23 cellular contexts compared by ENCODE assay signal in the genomic region with DNA sequence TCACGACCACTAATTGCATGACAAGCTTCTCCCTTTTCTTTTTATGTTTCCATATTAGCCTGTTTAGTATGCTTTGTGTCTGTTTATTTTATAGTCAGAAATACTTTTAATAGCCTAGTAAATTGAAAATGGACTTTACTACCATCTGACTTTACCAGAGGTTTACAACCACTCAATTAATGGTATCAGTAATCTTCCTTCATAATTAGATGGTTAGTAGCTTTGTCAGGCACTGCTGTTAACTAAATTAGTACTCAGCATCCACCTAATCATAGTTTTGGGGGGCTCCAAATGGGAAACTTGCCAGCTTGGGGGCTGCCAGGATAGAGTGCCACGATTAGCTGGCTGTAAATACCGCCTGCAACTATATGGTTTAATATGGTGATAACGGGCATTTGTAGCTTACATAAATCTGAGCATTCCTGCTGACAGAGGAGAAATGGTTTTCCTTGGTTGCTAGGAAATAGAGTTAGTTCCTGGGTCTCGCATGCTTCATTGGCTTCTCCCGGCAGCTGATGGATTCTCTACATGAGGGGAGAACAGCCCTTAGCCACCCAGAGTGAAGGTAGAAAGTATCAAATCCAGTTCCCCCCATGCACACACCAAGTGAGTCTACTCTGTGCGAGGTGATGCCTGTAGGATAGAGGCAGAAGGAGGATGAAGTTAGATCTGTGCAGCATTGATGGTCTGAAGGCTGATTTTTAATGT.
A peak's percentile ranks its signal among the peaks of the same experiment; 100 is the strongest.
DNase-seq lines count a peak whose midpoint lies in the region; FAIRE-seq and TF ChIP-seq lines count a peak whose summit lies in the region.
"Had no signal": no experiment of that assay in that cellular context is flagged by ENCODE, and none has a peak within 500 bp of the region (broad histone marks: within the 10 kb centered on the region; RNA-seq: fewer than 3 reads in every experiment).

No MANE protein-coding gene starts in this region.

- DNase-seq in retina (peak; percentile 31), NCI-H526 treated with DMSO at 0.1 percent for 48 hours (lab: John Stamatoyannopoulos, UW) (no peak), endothelial cell (ENCODE audit: low spot score) (no peak), NCI-H1436 (lab: John Stamatoyannopoulos, UW) (no peak)
- DNase-seq: ACHN; BE2C; C1 segment of cervical spinal cord; CD4-positive, CD25-positive, alpha-beta regulatory T cell; CD8-positive, alpha-beta memory T cell; COR-L47; DMS 273 treated with DMSO at 0.1 percent for 48 hours; DMS53; DND-41; HCEC 1CT; HFFc6 had no signal

- H3K9me3 Mint-ChIP-seq in endothelial cell (ENCODE audit: unreplicated experiment) = no peaks in the 10 kb centered on the region
- H3K9me3 Mint-ChIP-seq: CD4-positive, CD25-positive, alpha-beta regulatory T cell; CD8-positive, alpha-beta memory T cell; GM23338; HFFc6 had no signal

- TF ChIP-seq CTCF in VCaP (conservative IDR thresholded peaks at IDR 0.05) (no peak), endothelial cell (IDR thresholded peaks at IDR 0.05; ENCODE audit: unreplicated experiment) (no peak)

- H3K4me3 Mint-ChIP-seq in endothelial cell (ENCODE audit: unreplicated experiment) = no peak overlapping the region
- H3K4me3 Mint-ChIP-seq: CD4-positive, CD25-positive, alpha-beta regulatory T cell; CD8-positive, alpha-beta memory T cell; GM23338; HFFc6 had no signal

- H3K27ac ChIP-seq in VCaP = peak overlapping the region; percentile 4
- H3K27ac ChIP-seq: HL-60 had no signal

- peaks cover 4% of the 10 kb centered on the region for H3K27me3 Mint-ChIP-seq in endothelial cell (ENCODE audit: unreplicated experiment)

- no peaks in the 10 kb centered on the region for H3K4me1 Mint-ChIP-seq in endothelial cell (ENCODE audit: unreplicated experiment)
- H3K4me1 Mint-ChIP-seq: CD4-positive, CD25-positive, alpha-beta regulatory T cell; CD8-positive, alpha-beta memory T cell had no signal

- no peak overlapping the region for H3K27ac Mint-ChIP-seq in endothelial cell (ENCODE audit: unreplicated experiment)
- H3K27ac Mint-ChIP-seq: CD4-positive, CD25-positive, alpha-beta regulatory T cell; CD8-positive, alpha-beta memory T cell; GM23338; HFFc6 had no signal

- no peaks in the 10 kb centered on the region for H3K36me3 Mint-ChIP-seq in endothelial cell (ENCODE audit: low read depth, unreplicated experiment)
- H3K36me3 Mint-ChIP-seq: CD4-positive, CD25-positive, alpha-beta regulatory T cell; CD8-positive, alpha-beta memory T cell had no signal

- peak; percentile 82 for FAIRE-seq in islet of Langerhans (lab: Jason Lieb, UNC)
- FAIRE-seq: A204.1, G401.6, GM12891, H54 had no signal
